18 cellular contexts compared by ENCODE assay signal in genomic region chr3:65669163-65669875, GRCh38.
DNase-seq lines count a peak whose midpoint lies in the region; ATAC-seq, FAIRE-seq and TF ChIP-seq lines count a peak whose summit lies in the region.
"Had no signal": no experiment of that assay in that cellular context is flagged by ENCODE, and none has a peak within 500 bp of the region (broad histone marks: within the 10 kb centered on the region; RNA-seq: fewer than 3 reads in every experiment).

No MANE protein-coding gene starts in this region.

- WGBS in mesodermal cell (ENCODE audit: insufficient coverage in 2 of 2), 2 experiments: 55 to 56% methylated on average over 2 to 4 of the region's 5 CpGs

- CTCF ChIA-PET in CD8-positive, alpha-beta T cell (lab: Charles Lee): no interaction called here

- H3K27ac ChIP-seq in mesodermal cell (ENCODE audit: low read depth, low read length, severe bottlenecking): peak overlapping the region; percentile 69
- no peak overlapping the region for H3K27ac ChIP-seq in CD8-positive, alpha-beta T cell (ENCODE audit: low read depth, low read length)
- H3K27ac ChIP-seq: spleen, thyroid gland had no signal

- H3K9me3 Mint-ChIP-seq in CD8-positive, alpha-beta T cell: no peaks in the 10 kb centered on the region
- H3K9me3 Mint-ChIP-seq: activated B cell treated with CpG ODN at 0.5 μM for 24 hours; activated T-helper 2 cell treated with anti-CD3 and anti-CD28 coated beads, Interferon-gamma antibody, Interleukin-2, Interleukin-4, amounts not matched to agents 10 μg/mL and 5 μg/mL and 100 μg/mL, durations not matched to agents 14 hours and 24 hours and 36 hours had no signal

- in situ Hi-C loops in astrocyte of the cerebellum (cut with HindIII; ENCODE audit: low sequenced_read_pairs): loop anchor here (5.0 kb wide), 1 partner anchor 53 kb away; no protein-coding TSS in a partner anchor

- no peaks in the 10 kb centered on the region for H3K36me3 Mint-ChIP-seq in CD8-positive, alpha-beta T cell
- H3K36me3 Mint-ChIP-seq: naive B cell, T-cell had no signal

- H3K27ac Mint-ChIP-seq in CD8-positive, alpha-beta T cell: no peak overlapping the region
- H3K27ac Mint-ChIP-seq: activated B cell treated with CpG ODN at 0.5 μM for 24 hours; activated T-helper 2 cell treated with anti-CD3 and anti-CD28 coated beads, Interferon-gamma antibody, Interleukin-2, Interleukin-4, amounts not matched to agents 10 μg/mL and 5 μg/mL and 100 μg/mL, durations not matched to agents 14 hours and 24 hours and 36 hours; naive B cell; T-cell had no signal

- POLR2A ChIA-PET in CD8-positive, alpha-beta T cell (lab: Charles Lee): no interaction called here

- H3K36me3 ChIP-seq in mesodermal cell (ENCODE audit: control insufficient read depth, insufficient read depth, low read length): no peaks in the 10 kb centered on the region
- no peaks in the 10 kb centered on the region for H3K36me3 ChIP-seq in CD8-positive, alpha-beta T cell (ENCODE audit: insufficient read depth, low read length)
- H3K36me3 ChIP-seq: spleen, thyroid gland had no signal

- DNase-seq in H4 (ENCODE audit: low spot score) (peak; percentile 3), astrocyte of the cerebellum (ENCODE audit: low read depth) (peak; percentile 12), fibroblast of peridontal ligament (ENCODE audit: extremely low read depth) (peak; percentile 65), RKO (ENCODE audit: low spot score) (no peak), NCI-H187 treated with DMSO at 0.1 percent for 48 hours (lab: John Stamatoyannopoulos, UW) (no peak), HTR-8/SVneo (ENCODE audit: insufficient read length, low spot score) (no peak)
- no peak for DNase-seq in CD8-positive, alpha-beta T cell
- DNase-seq: activated B cell treated with CpG ODN at 0.5 μM for 24 hours, amniotic stem cell, naive B cell, NCI-H2171 treated with DMSO at 0.1 percent for 48 hours, NCI-H82, spleen, T-cell had no signal

- FAIRE-seq in HTR-8/SVneo (lab: Jason Lieb, UNC): no peak

- no peaks in the 10 kb centered on the region for H3K27me3 Mint-ChIP-seq in CD8-positive, alpha-beta T cell (ENCODE audit: low read depth)
- H3K27me3 Mint-ChIP-seq: activated B cell treated with CpG ODN at 0.5 μM for 24 hours, naive B cell, T-cell had no signal

- H3K4me1 ChIP-seq in mesodermal cell (ENCODE audit: control insufficient read depth, insufficient read depth, low read length, poor library complexity, severe bottlenecking): peaks cover 40% of the 10 kb centered on the region
- no peaks in the 10 kb centered on the region for H3K4me1 ChIP-seq in CD8-positive, alpha-beta T cell (ENCODE audit: insufficient read depth, low read length)
- H3K4me1 ChIP-seq: spleen, thyroid gland had no signal

- H3K27me3 ChIP-seq in CD8-positive, alpha-beta T cell (ENCODE audit: insufficient read depth, low read length): no peaks in the 10 kb centered on the region
- H3K27me3 ChIP-seq: spleen, thyroid gland had no signal

- no peaks in the 10 kb centered on the region for H3K4me1 Mint-ChIP-seq in CD8-positive, alpha-beta T cell (ENCODE audit: low read depth)
- H3K4me1 Mint-ChIP-seq: activated B cell treated with CpG ODN at 0.5 μM for 24 hours, naive B cell, T-cell had no signal

- no peak for TF ChIP-seq CTCF in astrocyte of the cerebellum (IDR thresholded peaks at IDR 0.05; ENCODE audit: low read depth, low read length, missing control alignments)
- TF ChIP-seq CTCF in CD8-positive, alpha-beta T cell (IDR thresholded peaks at IDR 0.05): no peak

- H3K4me3 ChIP-seq in astrocyte of the cerebellum (ENCODE audit: low read depth, low read length): no peak overlapping the region
- H3K4me3 ChIP-seq in mesodermal cell (ENCODE audit: extremely low read depth, insufficient read depth, low read length, poor library complexity, severe bottlenecking): no peak overlapping the region
- no peak overlapping the region for H3K4me3 ChIP-seq in CD8-positive, alpha-beta T cell (ENCODE audit: low read depth, low read length)
- H3K4me3 ChIP-seq: spleen, thyroid gland had no signal

- no peaks in the 10 kb centered on the region for H3K9me3 ChIP-seq in mesodermal cell (ENCODE audit: control insufficient read depth, low read length)
- H3K9me3 ChIP-seq in CD8-positive, alpha-beta T cell (ENCODE audit: low read length): no peaks in the 10 kb centered on the region
- H3K9me3 ChIP-seq: thyroid gland had no signal

- H3K4me3 Mint-ChIP-seq in CD8-positive, alpha-beta T cell: no peak overlapping the region
- H3K4me3 Mint-ChIP-seq: activated B cell treated with CpG ODN at 0.5 μM for 24 hours, T-cell had no signal

- no peak for ATAC-seq in CD8-positive, alpha-beta T cell
- ATAC-seq: Panc1, T-cell had no signal

- intact Hi-C loops in CD8-positive, alpha-beta T cell (cut with DNase I, micrococcal nuclease): no loop called here

Comparison
In these comparisons a context has a peak if more than half of its experiments do, and no peak if none do; other contexts are left out.
1. DNase-seq: peak in H4 (single experiment), astrocyte of the cerebellum (single experiment) and fibroblast of peridontal ligament (single experiment); none in RKO (single experiment), CD8-positive, alpha-beta T cell (0 of 7), NCI-H187 treated with DMSO at 0.1 percent for 48 hours (single experiment) and HTR-8/SVneo (single experiment).